ENCODE assay signal across 21 cellular contexts in the genomic region with DNA sequence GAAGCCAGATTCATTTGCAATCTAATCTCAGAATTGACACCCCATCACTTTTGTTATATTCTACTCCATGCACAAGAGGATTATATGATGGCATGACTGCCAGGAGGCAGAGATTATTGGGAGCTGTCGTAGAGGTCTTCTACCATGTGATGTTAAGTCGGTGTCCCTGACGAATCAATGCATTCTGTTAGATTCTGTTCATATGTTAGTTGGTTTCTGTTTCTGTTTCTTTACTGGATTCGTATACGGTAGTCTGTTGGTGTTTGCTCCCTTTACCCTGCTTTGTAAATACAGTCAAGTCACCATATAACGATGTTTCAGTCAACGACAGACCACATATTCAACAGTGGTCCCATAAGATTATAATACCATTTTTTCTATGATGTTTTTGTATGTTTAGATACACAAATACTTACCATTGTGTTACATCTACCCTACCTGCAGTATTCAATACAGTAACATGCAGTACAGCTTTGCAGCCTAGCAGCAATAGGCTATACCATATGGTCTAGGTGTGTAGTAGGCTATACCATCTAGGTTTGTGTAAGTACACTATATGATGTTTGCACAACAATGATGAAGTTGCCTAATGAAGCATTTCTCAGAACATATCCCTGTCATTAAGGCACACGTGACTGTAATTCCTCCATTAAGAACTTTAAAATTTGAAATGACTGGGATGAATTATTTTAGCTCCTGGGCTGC. TPM values are rescaled to one million over a fixed set of nuclear protein-coding genes. Genes with fewer than 3 reads are reported as not detected.
DNase-seq lines count a peak whose midpoint lies in the region; ATAC-seq, FAIRE-seq and TF ChIP-seq lines count a peak whose summit lies in the region.
"Had no signal": no experiment of that assay in that cellular context is flagged by ENCODE, and none has a peak within 500 bp of the region (broad histone marks: within the 10 kb centered on the region; RNA-seq: fewer than 3 reads in every experiment).

No MANE protein-coding gene starts in this region.

- no peak for FAIRE-seq in GM12878 (lab: Jason Lieb, UNC)
- no peak for FAIRE-seq in keratinocyte (lab: Jason Lieb, UNC)
- FAIRE-seq: GM18507, HepG2, HTR-8/SVneo had no signal

- WGBS in GM12878 (ENCODE audit: insufficient coverage, insufficient replicate concordance, low lambda C conversion rate, missing lambda C conversion rate), result 50% methylated on average over 8 of the region's 8 CpGs

- no peaks in the 10 kb centered on the region for H3K9me3 ChIP-seq in left ventricle myocardium inferior (replicated peaks)
- H3K9me3 ChIP-seq in GM12878 (replicated peaks; ENCODE audit: control insufficient read depth, insufficient read depth, low read length), result no peaks in the 10 kb centered on the region
- no peaks in the 10 kb centered on the region for H3K9me3 ChIP-seq in keratinocyte (ENCODE audit: control insufficient read depth, low read depth, low read length)
- H3K9me3 ChIP-seq: Caco-2, HAP-1 had no signal

- H4K20me1 ChIP-seq in GM12878 (ENCODE audit: control insufficient read depth, insufficient read depth) (no peaks in the 10 kb centered on the region), keratinocyte (ENCODE audit: control insufficient read depth, extremely low read depth, insufficient read depth, low read length) (no peaks in the 10 kb centered on the region)
- H4K20me1 ChIP-seq: BLaER1 had no signal

- in situ Hi-C loops in GM12878 (cut with MboI), result no loop called here

- TF ChIP-seq RAD21 in GM12878 (IDR thresholded peaks at IDR 0.05; ENCODE audit: insufficient read depth, low read depth, low read length), result no peak

- H3K9ac ChIP-seq in GM12878 (ENCODE audit: control insufficient read depth, insufficient read depth, low read length) (no peak overlapping the region), keratinocyte (ENCODE audit: control insufficient read depth, extremely low read depth, insufficient read depth, low read length) (no peak overlapping the region)
- H3K9ac ChIP-seq: BLaER1 had no signal

- POLR2A ChIA-PET in GM12878 (lab: Charles Lee), result no interaction called here

- RAD21 ChIA-PET in GM12878 (lab: Charles Lee; ENCODE audit: unreplicated experiment), result interaction anchor here (1.0 kb wide), 1 partner anchor 119 kb away, joined by 3 read pairs; no protein-coding TSS in a partner anchor

- H3K4me2 ChIP-seq in GM12878 (ENCODE audit: control insufficient read depth, insufficient read depth) (no peak overlapping the region), keratinocyte (ENCODE audit: control insufficient read depth, extremely low read depth, insufficient read depth, low read depth, low read length) (peak overlapping the region; percentile 4)
- H3K4me2 ChIP-seq: BLaER1 had no signal

- peak overlapping the region; percentile 9 for H3K4me3 ChIP-seq in left ventricle myocardium inferior
- no peak overlapping the region for H3K4me3 ChIP-seq in GM12878
- no peak overlapping the region for H3K4me3 ChIP-seq in keratinocyte (ENCODE audit: control insufficient read depth in 2 of 3, extremely low read depth in 1 of 3, insufficient read depth in 2 of 3, low read depth in 1 of 3, low read length in 3 of 3)
- H3K4me3 ChIP-seq: BLaER1, HAP-1 had no signal

- H3K27me3 ChIP-seq in left ventricle myocardium inferior (ENCODE audit: low read depth) (peaks cover 39% of the 10 kb centered on the region), GM12878 (replicated peaks in 1 of 2; ENCODE audit: control insufficient read depth in 2 of 2, insufficient read depth in 2 of 2, low read length in 1 of 2) (no peaks in the 10 kb centered on the region), keratinocyte (ENCODE audit: control insufficient read depth, extremely low read depth, insufficient read depth, low read length) (no peaks in the 10 kb centered on the region)
- H3K27me3 ChIP-seq: BLaER1 had no signal

- H2AFZ ChIP-seq in GM12878 (ENCODE audit: control insufficient read depth, low read depth, low read length) (no peak overlapping the region; the same call in 1 of the 2 replicates), keratinocyte (ENCODE audit: control insufficient read depth, low read length) (no peak overlapping the region)

- H3K36me3 ChIP-seq in left ventricle myocardium inferior, result no peaks in the 10 kb centered on the region
- no peaks in the 10 kb centered on the region for H3K36me3 ChIP-seq in GM12878 (ENCODE audit: control insufficient read depth in 2 of 2, insufficient read depth in 2 of 2, low read length in 1 of 2)
- H3K36me3 ChIP-seq in keratinocyte (ENCODE audit: control insufficient read depth in 2 of 2, extremely low read depth in 1 of 2, insufficient read depth in 2 of 2, low read length in 2 of 2), result peaks cover 4 to 12% of the 10 kb centered on the region in 2 experiments
- H3K36me3 ChIP-seq: HAP-1 had no signal

- H3K4me1 ChIP-seq in left ventricle myocardium inferior (no peaks in the 10 kb centered on the region), GM12878 (ENCODE audit: control insufficient read depth, insufficient read depth, low read length) (no peaks in the 10 kb centered on the region), keratinocyte (ENCODE audit: control insufficient read depth, extremely low read depth, insufficient read depth, low read length) (peaks cover 5% of the 10 kb centered on the region)
- H3K4me1 ChIP-seq: Caco-2, HAP-1 had no signal

- TF ChIP-seq CTCF in left ventricle myocardium inferior (IDR thresholded peaks at IDR 0.05; ENCODE audit: borderline replicate concordance), result no peak
- TF ChIP-seq CTCF in GM12878 (IDR thresholded peaks at IDR 0.05 in 2 of 3, conservative IDR thresholded peaks at IDR 0.05 in 1 of 3; ENCODE audit: control insufficient read depth in 2 of 3, extremely low read depth in 1 of 3, insufficient read depth in 1 of 3, low read depth in 3 of 3, low read length in 3 of 3), result no peak
- TF ChIP-seq CTCF in keratinocyte (optimal IDR thresholded peaks at IDR 0.05 in 1 of 3, IDR thresholded peaks at IDR 0.05 in 1 of 3, conservative IDR thresholded peaks at IDR 0.05 in 1 of 3; ENCODE audit: extremely low read depth in 1 of 3, insufficient read depth in 2 of 3, low read length in 3 of 3), result no peak

- dilution Hi-C loops in keratinocyte (cut with MboI; ENCODE audit: extremely low pct_ligation_motif_present, low sequenced_read_pairs), result loop anchor here (25.0 kb wide), 1 partner anchor 176 kb away; no protein-coding TSS in a partner anchor

- no peak for TF ChIP-seq EP300 in GM12878 (IDR thresholded peaks at IDR 0.05; ENCODE audit: borderline replicate concordance in 1 of 2, control insufficient read depth in 1 of 2, low read depth in 2 of 2, low read length in 2 of 2)

- ATAC-seq in Right ventricle myocardium superior (ENCODE audit: poor library complexity) (no peak), GM12878 (peak; percentile 67), HG02759 (IDR thresholded peaks at IDR 0.05; ENCODE audit: unreplicated experiment) (no peak), GM21723 (IDR thresholded peaks at IDR 0.05; ENCODE audit: unreplicated experiment) (no peak)
- ATAC-seq: HepG2 had no signal

- BruUV-seq in GM12878 (replicated peaks; lab: Mats Ljungman, UMichigan), result no TSS peak

- TF ChIP-seq POLR2A in GM12878 (IDR thresholded peaks at IDR 0.05; ENCODE audit: low read depth, low read length), result no peak

- intact Hi-C loops in left ventricle myocardium inferior (cut with micrococcal nuclease) (no loop called here), Right ventricle myocardium superior (cut with DNase I) (no loop called here), GM12878 (cut with micrococcal nuclease; ENCODE audit: unreplicated experiment) (no loop called here)

- DNase-seq in left ventricle myocardium inferior, result no peak
- no peak for DNase-seq in Right ventricle myocardium superior
- no peak for DNase-seq in GM12878 (ENCODE audit: low read depth, low spot score)
- no peak for DNase-seq in keratinocyte (ENCODE audit: low read depth, low spot score)
- DNase-seq in stimulated activated CD4-positive, alpha-beta T cell treated with anti-CD3 and anti-CD28 coated beads, Interleukin-2, amount 100 ng/mL, for 24 hours, result no peak
- no peak for DNase-seq in activated effector memory CD4-positive, alpha-beta T cell treated with Interleukin-2 at 50 U/mL for 16 hours
- DNase-seq: AML-193; Caco-2; CD8-positive, alpha-beta memory T cell; DMS53; GF-D8; GOT3; HFFc6 had no signal

- no peaks in the 10 kb centered on the region for H3K9me1 ChIP-seq in keratinocyte (ENCODE audit: control insufficient read depth, extremely low read depth, insufficient read depth, low read length)

- CTCF ChIA-PET in GM12878 (lab: Yijun Ruan, JAX), result interaction anchor here (0.9 kb wide), 1 partner anchor 166 kb away, joined by 3 read pairs; no protein-coding TSS in a partner anchor

- SMC1A ChIA-PET in GM12878 (lab: Charles Lee; ENCODE audit: uncharacterized antibody, unreplicated experiment), result interaction anchor here (0.8 to 1.0 kb wide), 2 partner anchors 13 to 22 kb away, joined by 3 read pairs; no protein-coding TSS in a partner anchor

- no peak overlapping the region for H3K27ac ChIP-seq in left ventricle myocardium inferior (replicated peaks)
- H3K27ac ChIP-seq in GM12878 (ENCODE audit: control insufficient read depth, insufficient read depth), result no peak overlapping the region
- H3K27ac ChIP-seq in keratinocyte (ENCODE audit: control insufficient read depth, insufficient read depth, low read length), result no peak overlapping the region
- H3K27ac ChIP-seq: 22Rv1, BLaER1 had no signal

- no peaks in the 10 kb centered on the region for H3K79me2 ChIP-seq in GM12878 (ENCODE audit: control insufficient read depth, insufficient read depth, low read length)
- no peaks in the 10 kb centered on the region for H3K79me2 ChIP-seq in keratinocyte (ENCODE audit: control insufficient read depth, insufficient read depth, low read length)

RNA-seq across cellular contexts. Expression of a gene that starts 22.8 kb away (rescaled TPM):
- 0.25 TPM for total RNA-seq in left ventricle myocardium inferior
- total RNA-seq in Right ventricle myocardium superior, result 0.22 TPM
- total RNA-seq in GM12878 (2013; cell fraction: nucleolus; rRNA removed), result not detected in 2 replicates
- 0.05 and 0.23 TPM in 2 replicates for total RNA-seq in GM12878 (2014; rRNA removed)
- 0.05 TPM in 1 of 2 replicates, not detected in the other for total RNA-seq in GM12878 (2014; rRNA removed; fragmentation: Illumina TruSeq; extraction: Trizol)
- 0.10 and 0.11 TPM in 2 replicates for total RNA-seq in GM12878 (2021)
- not detected for polyA plus RNA-seq in GM12878 (2011; ENCODE audit: low read depth)
- polyA plus RNA-seq in GM12878 (2011; rRNA removed), result 0.03 and 0.04 TPM in 2 replicates
- polyA plus RNA-seq in GM12878 (2011; cell fraction: cytosol; rRNA removed), result not detected in 2 replicates
- 0.04 TPM in 1 of 2 replicates, not detected in the other for polyA plus RNA-seq in GM12878 (2011; cell fraction: nucleus; rRNA removed)
- polyA plus RNA-seq in GM12878 (2012), result not detected in 2 replicates
- polyA plus RNA-seq in GM12878 (2014; fragmentation: Illumina TruSeq; extraction: Trizol), result 0.06 TPM in 1 of 2 replicates, not detected in the other
- not detected for polyA plus RNA-seq in GM12878 (2014; fragmentation: Nextera tagmentation; extraction: Ambion mirVana)
- polyA plus RNA-seq in GM12878 (2014; rRNA removed), result 0.08 TPM in 2 replicates
- not detected for polyA plus RNA-seq in GM12878 (2016; fragmentation: Nextera tagmentation; extraction: Ambion mirVana)
- 0.10 TPM in 1 of 2 replicates, not detected in the other for polyA minus RNA-seq in GM12878 (2011; rRNA and poly(A)+ RNA removed)
- polyA minus RNA-seq in GM12878 (2011; cell fraction: cytosol; rRNA and poly(A)+ RNA removed), result not detected in 2 replicates
- 0.24 and 0.38 TPM in 2 replicates for polyA minus RNA-seq in GM12878 (2011; cell fraction: nucleus; rRNA and poly(A)+ RNA removed)
- 1.4 to 2.1 TPM (median 1.6 TPM) in 3 replicates for polyA plus RNA-seq in keratinocyte
- polyA plus RNA-seq in keratinocyte (2011; ENCODE audit: low read depth), result 1.8 TPM
- 1.1 and 1.8 TPM in 2 replicates for polyA plus RNA-seq in keratinocyte (2011; cell fraction: cytosol; rRNA removed)
- 2.2 and 2.4 TPM in 2 replicates for polyA plus RNA-seq in keratinocyte (2011; cell fraction: nucleus; rRNA removed)
- polyA plus RNA-seq in keratinocyte (2012; ENCODE audit: low replicate concordance), result 1.3 and 2.9 TPM in 2 replicates
- polyA minus RNA-seq in keratinocyte, result 1.2 to 1.8 TPM (median 1.7 TPM) in 3 replicates
- polyA minus RNA-seq in keratinocyte (2011; cell fraction: cytosol; rRNA and poly(A)+ RNA removed), result 6.7 TPM
- 4.0 and 6.3 TPM in 2 replicates for polyA minus RNA-seq in keratinocyte (2011; cell fraction: nucleus; rRNA and poly(A)+ RNA removed)
- total RNA-seq: CD8-positive, alpha-beta memory T cell; HepG2; HFFc6 had no signal
- polyA plus RNA-seq: CD8-positive, alpha-beta memory T cell; HepG2 had no signal
